ENCODE assay signal across 19 cellular contexts in the genomic region with DNA sequence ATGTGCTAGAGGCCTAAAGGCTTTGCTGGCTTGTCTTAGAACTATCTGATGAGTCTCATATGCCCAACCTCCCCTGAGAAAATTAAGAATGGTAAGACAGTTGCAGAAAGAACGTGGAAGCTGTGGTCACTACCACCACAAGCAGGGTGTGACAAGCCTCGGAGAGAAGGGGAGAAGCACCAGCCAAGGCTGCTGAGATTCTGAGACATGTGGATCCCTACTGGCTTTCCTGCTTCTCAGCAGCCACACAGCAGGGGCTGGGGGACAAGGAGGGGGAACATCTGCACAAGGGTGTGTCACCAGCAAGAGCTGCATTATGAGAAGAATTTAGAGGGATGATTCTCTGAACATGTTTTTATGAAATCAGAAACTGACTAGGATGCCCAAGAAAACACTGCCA. TPM values are rescaled to one million over a fixed set of nuclear protein-coding genes. Genes with fewer than 3 reads are reported as not detected.
DNase-seq lines count a peak whose midpoint lies in the region; ATAC-seq, FAIRE-seq and TF ChIP-seq lines count a peak whose summit lies in the region.
"Had no signal": no experiment of that assay in that cellular context is flagged by ENCODE, and none has a peak within 500 bp of the region (broad histone marks: within the 10 kb centered on the region; RNA-seq: fewer than 3 reads in every experiment).

No MANE protein-coding gene starts in this region.

- no peaks in the 10 kb centered on the region for H3K27me3 ChIP-seq in mesendoderm (ENCODE audit: insufficient read depth, low read length, poor library complexity)
- no peaks in the 10 kb centered on the region for H3K27me3 ChIP-seq in ascending aorta
- H3K27me3 ChIP-seq: esophagus muscularis mucosa, testis had no signal

- no peak overlapping the region for H2BK15ac ChIP-seq in mesendoderm (replicated peaks; ENCODE audit: low read depth)

- H2AK5ac ChIP-seq in mesendoderm (ENCODE audit: low read length): no peak overlapping the region

- no peak overlapping the region for H4K5ac ChIP-seq in mesendoderm (ENCODE audit: low read length)

- H3K18ac ChIP-seq in mesendoderm (ENCODE audit: low read length): no peak overlapping the region

- H4K8ac ChIP-seq in mesendoderm (ENCODE audit: low read depth, low read length): no peak overlapping the region

- H3K4me3 Mint-ChIP-seq in stimulated activated naive CD8-positive, alpha-beta T cell treated with anti-CD3 and anti-CD28 coated beads, Interleukin-15, amount 100 ng/mL, for 72 hours: no peak overlapping the region
- H3K4me3 Mint-ChIP-seq: activated CD4-positive, alpha-beta memory T cell treated with anti-CD3 and anti-CD28 coated beads, Interleukin-2, amount 10 ng/mL, durations not matched to agents 7 days and 5 days; brain had no signal

- H3K27me3 Mint-ChIP-seq in stimulated activated naive CD8-positive, alpha-beta T cell treated with anti-CD3 and anti-CD28 coated beads, Interleukin-15, amount 100 ng/mL, for 72 hours: no peaks in the 10 kb centered on the region
- H3K27me3 Mint-ChIP-seq: activated CD4-positive, alpha-beta memory T cell treated with anti-CD3 and anti-CD28 coated beads, Interleukin-2, amount 10 ng/mL, durations not matched to agents 7 days and 5 days; brain had no signal

- peaks cover 49% of the 10 kb centered on the region for H3K4me1 Mint-ChIP-seq in stimulated activated naive CD8-positive, alpha-beta T cell treated with anti-CD3 and anti-CD28 coated beads, Interleukin-15, amount 100 ng/mL, for 72 hours

- H3K9me3 ChIP-seq in SK-N-MC (ENCODE audit: low read depth, low read length): no peaks in the 10 kb centered on the region
- H3K9me3 ChIP-seq in ascending aorta: no peaks in the 10 kb centered on the region
- no peaks in the 10 kb centered on the region for H3K9me3 ChIP-seq in kidney (ENCODE audit: control insufficient read depth in 1 of 2, low read length in 2 of 2)
- H3K9me3 ChIP-seq: esophagus muscularis mucosa, SK-N-SH, testis had no signal

- no peak for TF ChIP-seq CTCF in ascending aorta (IDR thresholded peaks at IDR 0.05)
- TF ChIP-seq CTCF in kidney (IDR thresholded peaks at IDR 0.05; ENCODE audit: borderline replicate concordance, extremely low read depth, insufficient read depth): no peak

- no peak overlapping the region for H3K56ac ChIP-seq in mesendoderm (ENCODE audit: low read length)

- H3K9ac ChIP-seq in SK-N-MC (ENCODE audit: insufficient read length) (no peak overlapping the region), mesendoderm (ENCODE audit: low read length) (no peak overlapping the region), kidney (ENCODE audit: low read length in 2 of 2) (no peak overlapping the region)
- H3K9ac ChIP-seq: SK-N-SH had no signal

- ATAC-seq in stimulated activated naive CD8-positive, alpha-beta T cell treated with anti-CD3 and anti-CD28 coated beads, Interleukin-15, Interleukin-2, amounts not matched to agents 100 U/mL and 50 U/mL, for 24 hours: peak; percentile 42
- no peak for ATAC-seq in stimulated activated naive CD8-positive, alpha-beta T cell treated with anti-CD3 and anti-CD28 coated beads, Interleukin-15, amount 100 ng/mL, for 72 hours
- no peak for ATAC-seq in GM21737 (IDR thresholded peaks at IDR 0.05; ENCODE audit: unreplicated experiment)
- ATAC-seq: right cardiac atrium had no signal

- intact Hi-C loops in ascending aorta (cut with DNase I) (no loop called here), kidney (cut with DNase I) (loop anchor here (10.0 kb wide), 1 partner anchor 182 kb away; no protein-coding TSS in a partner anchor)

- H3K4ac ChIP-seq in mesendoderm (ENCODE audit: low read depth, low read length): no peak overlapping the region

- no peak overlapping the region for H3K27ac Mint-ChIP-seq in stimulated activated naive CD8-positive, alpha-beta T cell treated with anti-CD3 and anti-CD28 coated beads, Interleukin-15, amount 100 ng/mL, for 72 hours
- H3K27ac Mint-ChIP-seq: activated CD4-positive, alpha-beta memory T cell treated with anti-CD3 and anti-CD28 coated beads, Interleukin-2, amount 10 ng/mL, durations not matched to agents 7 days and 5 days had no signal

- no peak overlapping the region; the same call in 1 of the 2 replicates for H3K4me3 ChIP-seq in SK-N-MC
- no peak overlapping the region for H3K4me3 ChIP-seq in mesendoderm (ENCODE audit: low read length)
- H3K4me3 ChIP-seq in ascending aorta: no peak overlapping the region
- no peak overlapping the region for H3K4me3 ChIP-seq in kidney (ENCODE audit: low read length in 2 of 2)
- H3K4me3 ChIP-seq: esophagus muscularis mucosa, testis had no signal

- WGBS in mesendoderm (ENCODE audit: extremely low coverage, insufficient coverage, low lambda C conversion rate): no CpG with 5 or more reads among the region's 2 CpGs

- H3K23ac ChIP-seq in mesendoderm (ENCODE audit: low read length): no peak overlapping the region

- H2BK120ac ChIP-seq in mesendoderm (ENCODE audit: low read depth, low read length): no peak overlapping the region

- no peak overlapping the region for H2BK5ac ChIP-seq in mesendoderm (ENCODE audit: low read length)

- FAIRE-seq in kidney (lab: Jason Lieb, UNC): no peak

- H3K79me2 ChIP-seq in mesendoderm (ENCODE audit: control insufficient read depth, insufficient read depth, low read length): no peaks in the 10 kb centered on the region

- H3K27ac ChIP-seq in SK-N-MC (peak overlapping the region; percentile 31; the same call in 1 of the 2 replicates), mesendoderm (ENCODE audit: low read depth, low read length) (no peak overlapping the region), ascending aorta (no peak overlapping the region), kidney (ENCODE audit: low read depth in 2 of 2, low read length in 2 of 2) (no peak overlapping the region)
- H3K27ac ChIP-seq: esophagus muscularis mucosa, testis had no signal

- peaks cover 4% of the 10 kb centered on the region for H3K79me1 ChIP-seq in mesendoderm (ENCODE audit: low read length)

- H3K36me3 ChIP-seq in SK-N-MC (ENCODE audit: insufficient read depth, low read length) (no peaks in the 10 kb centered on the region; the same call in 1 of the 2 replicates), mesendoderm (ENCODE audit: control insufficient read depth, insufficient read depth, low read length) (no peaks in the 10 kb centered on the region), ascending aorta (peaks cover 3 to 12% of the 10 kb centered on the region in 2 donors), kidney (ENCODE audit: control insufficient read depth in 1 of 2, insufficient read depth in 2 of 2, low read length in 2 of 2) (no peaks in the 10 kb centered on the region)

- peak; percentile 37 for DNase-seq in stimulated activated naive CD8-positive, alpha-beta T cell treated with anti-CD3 and anti-CD28 coated beads, Interleukin-15, Interleukin-2, amounts not matched to agents 100 U/mL and 50 U/mL, for 24 hours
- DNase-seq in stimulated activated naive CD8-positive, alpha-beta T cell treated with anti-CD3 and anti-CD28 coated beads, Interleukin-15, amount 100 ng/mL, for 72 hours: no peak
- DNase-seq in SK-N-MC (ENCODE audit: low read depth, low spot score): no peak
- peak; percentile 19 for DNase-seq in mesendoderm
- no peak for DNase-seq in ascending aorta (ENCODE audit: low spot score in 2 of 2)
- no peak for DNase-seq in DMS153 (lab: John Stamatoyannopoulos, UW)
- DNase-seq in kidney: no peak
- DNase-seq: activated CD4-positive, alpha-beta memory T cell treated with anti-CD3 and anti-CD28 coated beads, Interleukin-2, amount 10 ng/mL, durations not matched to agents 7 days and 5 days; activated effector memory CD4-positive, alpha-beta T cell treated with anti-CD3 and anti-CD28 coated beads, Interleukin-2, amount 50 U/mL, for 16 hours; glutamatergic neuron; HCEC 1CT; NCI-H2029 treated with DMSO at 0.1 percent for 48 hours; NCI-H526; right cardiac atrium; SK-N-SH; testis had no signal

- H3K4me1 ChIP-seq in mesendoderm (ENCODE audit: control insufficient read depth, low read depth, low read length): peaks cover 5% of the 10 kb centered on the region
- peaks cover 0 to 8% of the 10 kb centered on the region in 2 donors for H3K4me1 ChIP-seq in ascending aorta
- peaks cover 0 to 3% of the 10 kb centered on the region in 2 donors for H3K4me1 ChIP-seq in kidney (ENCODE audit: control insufficient read depth in 1 of 2, insufficient read depth in 1 of 2, low read depth in 1 of 2, low read length in 2 of 2)
- H3K4me1 ChIP-seq: testis had no signal

- no peak overlapping the region for H3K4me2 ChIP-seq in mesendoderm (ENCODE audit: low read length)
- H3K4me2 ChIP-seq: SK-N-SH had no signal

- H3K9me3 Mint-ChIP-seq in stimulated activated naive CD8-positive, alpha-beta T cell treated with anti-CD3 and anti-CD28 coated beads, Interleukin-15, amount 100 ng/mL, for 72 hours: no peaks in the 10 kb centered on the region
- H3K9me3 Mint-ChIP-seq: activated CD4-positive, alpha-beta memory T cell treated with anti-CD3 and anti-CD28 coated beads, Interleukin-2, amount 10 ng/mL, durations not matched to agents 7 days and 5 days; brain had no signal

RNA-seq across cellular contexts. Expression of gene TAPT1, which starts 19.4 kb away (rescaled TPM):
- 4.5 TPM for polyA plus RNA-seq in mesendoderm (2013, experiment 1 of 2)
- polyA plus RNA-seq in mesendoderm (2013, experiment 2 of 2): 4.7 TPM
- 10.7 TPM for total RNA-seq in ascending aorta
- total RNA-seq in kidney: 36.8 TPM
- polyA plus RNA-seq in kidney (ENCODE audit: insufficient read depth, low read depth, low replicate concordance): 20.8 TPM

Comparison
In these comparisons a context has a peak if more than half of its experiments do, and no peak if none do; other contexts are left out.
1. DNase-seq: peak in stimulated activated naive CD8-positive, alpha-beta T cell treated with anti-CD3 and anti-CD28 coated beads, Interleukin-15, Interleukin-2, amounts not matched to agents 100 U/mL and 50 U/mL, for 24 hours (single experiment) and mesendoderm (single experiment); none in stimulated activated naive CD8-positive, alpha-beta T cell treated with anti-CD3 and anti-CD28 coated beads, Interleukin-15, amount 100 ng/mL, for 72 hours (0 of 2), SK-N-MC (single experiment), ascending aorta (0 of 2), DMS153 (single experiment) and kidney (single experiment).